ENCODE assay signal across 17 cellular contexts in genomic region chr6:54404791-54405190, GRCh38.
"Had no signal": no experiment of that assay in that cellular context is flagged by ENCODE, and none has a peak within 500 bp of the region (broad histone marks: within the 10 kb centered on the region; RNA-seq: fewer than 3 reads in every experiment).

No MANE protein-coding gene starts in this region.

- H3K9me3 Mint-ChIP-seq: type B pancreatic cell had no signal

- H3K27ac Mint-ChIP-seq: naive thymus-derived CD4-positive, alpha-beta T cell; type B pancreatic cell had no signal

- H3K4me3 Mint-ChIP-seq: central memory CD8-positive, alpha-beta T cell; naive thymus-derived CD4-positive, alpha-beta T cell; type B pancreatic cell had no signal

- FAIRE-seq: endometrium, keratinocyte, small intestine, urothelium cell line had no signal

- H3K4me1 ChIP-seq: esophagus squamous epithelium, gastroesophageal sphincter had no signal

- H3K4me1 Mint-ChIP-seq: central memory CD8-positive, alpha-beta T cell; naive thymus-derived CD4-positive, alpha-beta T cell had no signal

- H3K36me3 Mint-ChIP-seq: naive thymus-derived CD4-positive, alpha-beta T cell; type B pancreatic cell had no signal

- H3K4me3 ChIP-seq: esophagus squamous epithelium, gastroesophageal sphincter had no signal

- H3K36me3 ChIP-seq: esophagus squamous epithelium, gastroesophageal sphincter had no signal

- H3K9me3 ChIP-seq: esophagus squamous epithelium had no signal

- H3K27me3 ChIP-seq: esophagus squamous epithelium, gastroesophageal sphincter had no signal

- DNase-seq: effector memory CD4-positive, alpha-beta T cell; esophagus squamous epithelium; glutamatergic neuron; left colon; left ventricle myocardium superior; naive thymus-derived CD4-positive, alpha-beta T cell; right cardiac atrium; small intestine; stimulated activated CD4-positive, alpha-beta T cell treated with anti-CD3 and anti-CD28 coated beads, Interleukin-12 subunit alpha, Interleukin-12 subunit beta, amount 100 ng/mL, for 4 hours; stimulated activated naive CD4-positive, alpha-beta T cell treated with Interleukin-2 at 50 U/mL for 16 hours had no signal

- H3K27me3 Mint-ChIP-seq: central memory CD8-positive, alpha-beta T cell; naive thymus-derived CD4-positive, alpha-beta T cell; type B pancreatic cell had no signal

- ATAC-seq: gastroesophageal sphincter; left colon; left ventricle myocardium superior; naive thymus-derived CD4-positive, alpha-beta T cell; right cardiac atrium had no signal

- H3K27ac ChIP-seq: epithelial cell of prostate, esophagus squamous epithelium, gastroesophageal sphincter had no signal
